Comparison of ENCODE assay signal across 15 cellular contexts in the genomic region with DNA sequence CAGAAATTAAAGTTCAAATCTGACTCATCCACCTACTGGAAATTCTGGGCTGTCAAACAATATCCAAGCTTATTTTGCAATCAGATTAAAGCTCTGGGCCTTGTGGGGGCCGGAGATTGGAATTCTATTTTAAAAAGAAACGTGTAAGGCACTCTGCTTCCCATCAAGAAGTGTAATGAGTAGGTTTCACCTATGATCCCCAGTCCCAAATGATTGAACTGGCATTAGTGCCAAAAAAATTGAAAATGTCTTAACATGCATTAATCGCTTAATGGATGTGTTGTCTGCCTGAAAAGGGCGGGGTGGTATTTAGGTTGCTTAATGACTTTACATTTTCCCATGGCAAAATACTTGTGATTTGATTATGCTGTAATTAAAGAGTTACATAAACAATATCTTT.
"Had no signal": no experiment of that assay in that cellular context is flagged by ENCODE, and none has a peak within 500 bp of the region (broad histone marks: within the 10 kb centered on the region; RNA-seq: fewer than 3 reads in every experiment).

No MANE protein-coding gene starts in this region.

- H3K4me3 ChIP-seq: psoas muscle, sigmoid colon, stomach, thoracic aorta had no signal

- H3K27me3 ChIP-seq: sigmoid colon had no signal

- H3K9me3 ChIP-seq: psoas muscle, sigmoid colon, stomach, thoracic aorta had no signal

- ATAC-seq: effector memory CD8-positive, alpha-beta T cell; psoas muscle; T-cell had no signal

- H3K27ac ChIP-seq: psoas muscle, sigmoid colon, stomach, thoracic aorta had no signal

- H3K36me3 ChIP-seq: sigmoid colon, stomach, thoracic aorta had no signal

- H3K4me1 ChIP-seq: psoas muscle, sigmoid colon, stomach had no signal

- DNase-seq: activated naive CD4-positive, alpha-beta T cell treated with Interleukin-2 at 50 U/mL for 16 hours; aorta; dermis blood vessel endothelial cell; effector memory CD8-positive, alpha-beta T cell; erythroblast; foreskin melanocyte; occipital lobe; psoas muscle; sigmoid colon; stimulated activated CD4-positive, alpha-beta T cell treated with anti-CD3 and anti-CD28 coated beads, Interleukin-12 subunit alpha, Interleukin-12 subunit beta, amount 100 ng/mL, for 4 hours; stimulated activated CD4-positive, alpha-beta T cell treated with anti-CD3 and anti-CD28 coated beads, Interleukin-2, amount 100 ng/mL, for 24 hours; stomach; T-cell; T-helper 9 cell had no signal
